Comparison of ENCODE assay signal across 8 cellular contexts in the genomic region with DNA sequence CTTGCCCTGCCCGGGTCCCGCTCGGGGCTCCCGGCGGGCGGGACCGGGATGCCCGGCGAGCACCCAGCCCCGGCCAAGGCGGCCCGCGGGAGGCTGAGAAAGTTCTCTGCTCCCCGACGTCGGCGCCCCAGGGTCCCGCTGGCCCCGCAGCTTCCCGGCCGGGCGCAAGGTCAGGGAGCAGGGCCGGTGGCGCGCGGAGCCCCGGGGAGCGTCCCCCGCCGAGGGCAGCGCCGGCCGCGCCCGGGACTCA. TPM values are rescaled to one million over a fixed set of nuclear protein-coding genes. Genes with fewer than 3 reads are reported as not detected.
DNase-seq lines count a peak whose midpoint lies in the region; ATAC-seq and TF ChIP-seq lines count a peak whose summit lies in the region.

No MANE protein-coding gene starts in this region.

- TF ChIP-seq CTCF in cardiac fibroblast (IDR thresholded peaks at IDR 0.05; ENCODE audit: low read depth, low read length) (no peak), chondrocyte (IDR thresholded peaks at IDR 0.05) (no peak)

- H3K36me3 Mint-ChIP-seq in naive thymus-derived CD8-positive, alpha-beta T cell = no peaks in the 10 kb centered on the region
- H3K36me3 Mint-ChIP-seq in chondrocyte (ENCODE audit: low read depth) = no peaks in the 10 kb centered on the region

- no peaks in the 10 kb centered on the region for H3K9me3 Mint-ChIP-seq in naive thymus-derived CD8-positive, alpha-beta T cell
- no peaks in the 10 kb centered on the region for H3K9me3 Mint-ChIP-seq in chondrocyte (ENCODE audit: low read depth)

- H3K4me3 ChIP-seq in cardiac fibroblast (replicated peaks in 1 of 2; ENCODE audit: low read depth in 2 of 2, low read length in 2 of 2) = peak overlapping the region; percentile 79 to 80

- peak overlapping the region in 1 of 10 donors; percentile 81 for H3K4me3 Mint-ChIP-seq in naive thymus-derived CD8-positive, alpha-beta T cell
- H3K4me3 Mint-ChIP-seq in chondrocyte (ENCODE audit: unreplicated experiment) = no peak overlapping the region

- POLR2A ChIA-PET in naive thymus-derived CD8-positive, alpha-beta T cell (lab: Charles Lee) = interaction anchor here (0.7 to 0.8 kb wide), 3 partner anchors 12 to 26 kb away, joined by 3 to 4 read pairs (median 3); no protein-coding TSS in a partner anchor

- peaks cover 10 to 34% (median 26%) of the 10 kb centered on the region in 4 donors for H3K4me1 Mint-ChIP-seq in naive thymus-derived CD8-positive, alpha-beta T cell
- H3K4me1 Mint-ChIP-seq in chondrocyte (ENCODE audit: low read depth) = peaks cover 20% of the 10 kb centered on the region

- ATAC-seq in GM19023 (IDR thresholded peaks at IDR 0.05; ENCODE audit: unreplicated experiment) (peak; percentile 29), HG03135 (IDR thresholded peaks at IDR 0.05; ENCODE audit: unreplicated experiment) (peak; percentile 36)
- peak; percentile 8 to 24 for ATAC-seq in naive thymus-derived CD8-positive, alpha-beta T cell

- peaks cover 1 to 40% (median 7%) of the 10 kb centered on the region in 5 donors for H3K27me3 Mint-ChIP-seq in naive thymus-derived CD8-positive, alpha-beta T cell
- H3K27me3 Mint-ChIP-seq in chondrocyte (ENCODE audit: low read depth) = no peaks in the 10 kb centered on the region

- H3K27ac Mint-ChIP-seq in naive thymus-derived CD8-positive, alpha-beta T cell = peak overlapping the region in 1 of 10 donors; percentile 49
- no peak overlapping the region for H3K27ac Mint-ChIP-seq in chondrocyte (ENCODE audit: unreplicated experiment)

- no peak for DNase-seq in cardiac fibroblast (ENCODE audit: low read depth in 2 of 2)
- DNase-seq in naive thymus-derived CD8-positive, alpha-beta T cell = no peak
- no peak for DNase-seq in NCI-H524 (lab: John Stamatoyannopoulos, UW)
- no peak for DNase-seq in islet precursor cell
- DNase-seq in NCI-H146 treated with DMSO at 0.1 percent for 48 hours (lab: John Stamatoyannopoulos, UW; ENCODE audit: unreplicated experiment) = no peak
- DNase-seq in chondrocyte (ENCODE audit: low spot score) = no peak

RNA-seq across cellular contexts. Expression of gene SERPINE2, which starts 0.3 kb away (rescaled TPM):
- 1 to 10 TPM; 2.6 to 3.6 TPM for total RNA-seq in naive thymus-derived CD8-positive, alpha-beta T cell
- 10 to 100 TPM in 1 of 3 donors, 1 to 10 TPM in 2; 4.4 to 17.0 (median 7.2) TPM for polyA plus RNA-seq in naive thymus-derived CD8-positive, alpha-beta T cell
- 46.9 to 61.0 TPM (median 48.4 TPM) in 3 replicates for total RNA-seq in chondrocyte

Comparison
In these comparisons a context has a peak if more than half of its experiments do, and no peak if none do; other contexts are left out.
1. RNA of gene SERPINE2, which starts 0.3 kb away (total RNA-seq): 46.9 to 61.0 TPM in chondrocyte; 2.6 to 3.6 TPM in naive thymus-derived CD8-positive, alpha-beta T cell; every median in the first group is over 10 times any median in the second.
2. Peak in every context shown above with its lines, with median percentiles within 50 percentile points of each other: ATAC-seq.